ENCODE assay signal across 8 cellular contexts in the genomic region with DNA sequence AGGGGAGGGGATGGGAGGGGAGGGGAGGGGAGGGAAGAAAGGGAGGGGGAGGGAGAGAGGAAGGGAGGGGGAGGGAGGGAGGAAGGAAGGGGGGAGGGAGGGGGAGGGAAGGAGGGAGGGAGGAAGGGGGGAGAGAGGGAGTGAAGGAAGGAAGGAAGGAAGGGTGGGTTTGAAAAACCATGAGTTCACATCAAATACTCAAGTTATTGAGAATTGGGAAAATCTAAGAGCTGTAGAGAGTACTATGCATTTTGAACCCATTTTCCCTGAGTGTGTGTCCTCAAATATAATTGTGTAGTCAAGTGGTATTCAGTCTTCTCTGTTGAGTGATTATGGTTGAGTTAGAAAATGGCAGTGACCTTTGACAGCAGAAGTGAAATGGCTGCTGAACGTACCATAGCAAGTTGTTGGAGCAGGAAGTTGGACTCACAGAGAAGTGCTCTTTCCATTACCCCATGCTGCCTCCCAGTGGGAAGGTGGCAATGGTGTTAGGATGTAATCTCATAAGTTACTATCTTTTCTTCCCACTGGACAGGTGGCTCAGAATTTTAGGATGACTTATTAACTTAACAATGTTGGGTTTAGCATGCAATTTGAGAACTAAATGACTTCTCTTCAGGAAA.
DNase-seq lines count a peak whose midpoint lies in the region; ATAC-seq and TF ChIP-seq lines count a peak whose summit lies in the region.

No MANE protein-coding gene starts in this region.

- peaks cover 8 to 25% (median 13%) of the 10 kb centered on the region in 3 donors for H3K4me1 ChIP-seq in esophagus squamous epithelium
- H3K4me1 ChIP-seq in prostate gland (replicated peaks): no peaks in the 10 kb centered on the region
- H3K4me1 ChIP-seq in neural progenitor cell: peaks cover 23% of the 10 kb centered on the region

- H3K27ac ChIP-seq in esophagus squamous epithelium: no peak overlapping the region
- H3K27ac ChIP-seq in prostate gland: no peak overlapping the region
- H3K27ac ChIP-seq in neural progenitor cell: no peak overlapping the region

- peak; percentile 71 for DNase-seq in CD1c-positive myeloid dendritic cell (ENCODE audit: extremely low spot score)
- peak; percentile 9 for DNase-seq in GM13977 (ENCODE audit: low spot score)
- DNase-seq in HuH-7 (ENCODE audit: low spot score): peak; percentile 29
- DNase-seq in SK-N-DZ (ENCODE audit: low spot score): peak; percentile 32
- no peak for DNase-seq in esophagus squamous epithelium (lab: John Stamatoyannopoulos, UW)
- DNase-seq in prostate gland (ENCODE audit: low spot score): peak; percentile 40
- no peak for DNase-seq in neural progenitor cell (ENCODE audit: low spot score)

- H3K27me3 Mint-ChIP-seq in neural progenitor cell (ENCODE audit: insufficient read depth, low read depth): no peaks in the 10 kb centered on the region

- H3K4me1 Mint-ChIP-seq in neural progenitor cell: peaks cover 17% of the 10 kb centered on the region

- no peak overlapping the region for H2AFZ ChIP-seq in neural progenitor cell (replicated peaks)

- H4K20me1 ChIP-seq in neural progenitor cell (ENCODE audit: low read depth): no peaks in the 10 kb centered on the region

- peaks cover 23% of the 10 kb centered on the region for H3K9me3 Mint-ChIP-seq in neural progenitor cell

- no peak overlapping the region for H3K27ac Mint-ChIP-seq in neural progenitor cell

- no peaks in the 10 kb centered on the region for H3K79me2 ChIP-seq in neural progenitor cell (ENCODE audit: low read depth)

- H3K4me3 ChIP-seq in esophagus squamous epithelium (no peak overlapping the region), prostate gland (no peak overlapping the region), neural progenitor cell (no peak overlapping the region)

- no peak for TF ChIP-seq POLR2A in esophagus squamous epithelium (IDR thresholded peaks at IDR 0.05)
- TF ChIP-seq POLR2A in prostate gland (IDR thresholded peaks at IDR 0.05): no peak

- H3K36me3 ChIP-seq in esophagus squamous epithelium (no peaks in the 10 kb centered on the region), prostate gland (no peaks in the 10 kb centered on the region), neural progenitor cell (peaks cover 6% of the 10 kb centered on the region)

- H3K9me3 ChIP-seq in esophagus squamous epithelium (peaks cover 0 to 11% (median 0%) of the 10 kb centered on the region in 3 donors), prostate gland (no peaks in the 10 kb centered on the region), neural progenitor cell (ENCODE audit: low read depth) (peaks cover 7% of the 10 kb centered on the region)

- peaks cover 27% of the 10 kb centered on the region for H3K36me3 Mint-ChIP-seq in neural progenitor cell

- no peak for ATAC-seq in HG03139 (IDR thresholded peaks at IDR 0.05; ENCODE audit: unreplicated experiment)

- peaks cover 13% of the 10 kb centered on the region for H3F3A ChIP-seq in neural progenitor cell (ENCODE audit: low read depth)

- 18 to 27% methylated on average over 1 of the region's 1 CpG for WGBS in esophagus squamous epithelium, 2 donors
- 29% methylated on average over 1 of the region's 1 CpG for WGBS in prostate gland

- TF ChIP-seq CTCF in GM13977 (IDR thresholded peaks at IDR 0.05; ENCODE audit: extremely low read depth, insufficient read depth, missing control alignments): peak; percentile 44
- peak in 5 of 6 experiments; percentile 19 to 74 (median 34) for TF ChIP-seq CTCF in esophagus squamous epithelium (IDR thresholded peaks at IDR 0.05)
- peak in 3 of 4 experiments; percentile 11 to 50 (median 44) for TF ChIP-seq CTCF in prostate gland (IDR thresholded peaks at IDR 0.05)
- TF ChIP-seq CTCF in neural progenitor cell (IDR thresholded peaks at IDR 0.05): no peak

- H3K4me2 ChIP-seq in neural progenitor cell: no peak overlapping the region

- no peak overlapping the region for H3K9ac ChIP-seq in neural progenitor cell

- H3K4me3 Mint-ChIP-seq in neural progenitor cell: no peak overlapping the region

- intact Hi-C loops in esophagus squamous epithelium (cut with DNase I) (loop anchor here (10.0 kb wide), 1 partner anchor 210 kb away; the partner anchor contains the start of gene SETBP1), prostate gland (cut with DNase I) (no loop called here)

- in situ Hi-C loops in GM13977 (cut with MboI; ENCODE audit: low pct_unique_long_range_greater_than_20kb, low sequenced_read_pairs, unreplicated experiment): loop anchor here (10.0 kb wide), 1 partner anchor 220 kb away; no protein-coding TSS in a partner anchor

- peaks cover 0 to 10% (median 0%) of the 10 kb centered on the region in 4 donors for H3K27me3 ChIP-seq in esophagus squamous epithelium
- H3K27me3 ChIP-seq in prostate gland (replicated peaks; ENCODE audit: insufficient read depth): no peaks in the 10 kb centered on the region
- no peaks in the 10 kb centered on the region for H3K27me3 ChIP-seq in neural progenitor cell

Comparison
In these comparisons a context has a peak if more than half of its experiments do, and no peak if none do; other contexts are left out.
1. DNase-seq: peak in CD1c-positive myeloid dendritic cell (single experiment), GM13977 (single experiment), HuH-7 (single experiment), SK-N-DZ (single experiment) and prostate gland (single experiment); none in esophagus squamous epithelium (single experiment) and neural progenitor cell (single experiment).